In genomic region chr11:97615541-97615940, GRCh38 we compare ENCODE assay signal across 30 cellular contexts.
"Had no signal": no experiment of that assay in that cellular context is flagged by ENCODE, and none has a peak within 500 bp of the region (broad histone marks: within the 10 kb centered on the region; RNA-seq: fewer than 3 reads in every experiment).

No MANE protein-coding gene starts in this region.

- H3K27ac ChIP-seq: colonic mucosa, dorsolateral prefrontal cortex, heart right ventricle, left lung, lower lobe of right lung, parathyroid adenoma, psoas muscle, suprapubic skin, tibial artery had no signal

- H3K9me3 ChIP-seq: colonic mucosa had no signal

- H3K27me3 ChIP-seq: colonic mucosa, dorsolateral prefrontal cortex, heart right ventricle, left lung, suprapubic skin, tibial artery had no signal

- H3K27ac Mint-ChIP-seq: activated T-helper 17 cell treated with anti-CD3 and anti-CD28 coated beads, Interleukin-2, amount 50 U/mL, for 72 hours; naive thymus-derived CD8-positive, alpha-beta T cell; T-helper 2 cell treated with Interferon-gamma antibody and Interleukin-4, amounts not matched to agents 5 μg/mL and 100 μg/mL, for 36 hours had no signal

- H3K4me1 Mint-ChIP-seq: activated T-helper 17 cell treated with anti-CD3 and anti-CD28 coated beads, Interleukin-2, amount 50 U/mL, for 72 hours; naive thymus-derived CD8-positive, alpha-beta T cell; neural crest cell had no signal

- ATAC-seq: activated CD4-positive, CD25-positive, alpha-beta regulatory T cell treated with anti-CD3 and anti-CD28 coated beads, Interleukin-2, amount 50 U/mL, for 24 hours; activated T-cell treated with anti-CD3 and anti-CD28 coated beads, Interleukin-2, amount 50 U/mL, for 4 hours; activated T-helper 17 cell treated with anti-CD3 and anti-CD28 coated beads, Interleukin-2, amount 50 U/mL, for 72 hours; heart right ventricle; left lung; lower lobe of right lung; naive thymus-derived CD8-positive, alpha-beta T cell; psoas muscle; right cardiac atrium had no signal

- H3K4me1 ChIP-seq: colonic mucosa, heart right ventricle, left lung, lower lobe of right lung, parathyroid adenoma, psoas muscle, suprapubic skin, tibial artery had no signal

- H3K27me3 Mint-ChIP-seq: activated T-helper 17 cell treated with anti-CD3 and anti-CD28 coated beads, Interleukin-2, amount 50 U/mL, for 72 hours; naive thymus-derived CD8-positive, alpha-beta T cell had no signal

- DNase-seq: activated CD4-positive, alpha-beta T cell treated with anti-CD3 and anti-CD28 coated beads for 48 hours; activated CD4-positive, alpha-beta T cell treated with anti-CD3 and anti-CD28 coated beads, Interleukin-2, amount 50 U/mL, for 48 hours; activated CD8-positive, alpha-beta memory T cell treated with anti-CD3 and anti-CD28 coated beads for 24 hours; activated gamma-delta T cell treated with Interleukin-2 at 50 U/mL for 16 hours; activated naive CD4-positive, alpha-beta T cell treated with anti-CD3 and anti-CD28 coated beads, Interleukin-2, amount 50 U/mL, for 16 hours; activated T-cell treated with anti-CD3 and anti-CD28 coated beads, Interleukin-2, amount 50 U/mL, for 4 hours; amniotic stem cell; colonic mucosa; dorsolateral prefrontal cortex; effector memory CD4-positive, alpha-beta T cell; erythroblast; heart right ventricle; left lung; lower lobe of right lung; mesenchymal stem cell; naive thymus-derived CD8-positive, alpha-beta T cell; nucleus accumbens; psoas muscle; right cardiac atrium; stimulated activated CD4-positive, alpha-beta T cell treated with anti-CD3 and anti-CD28 coated beads, Interleukin-15, amount 100 ng/mL, for 24 hours; stimulated activated CD4-positive, alpha-beta T cell treated with anti-CD3 and anti-CD28 coated beads, Interleukin-2, amount 100 ng/mL, for 24 hours; stimulated activated naive CD4-positive, alpha-beta T cell; T-helper 1 cell; tibial artery had no signal

- H3K4me3 Mint-ChIP-seq: activated T-cell treated with anti-CD3 and anti-CD28 coated beads, Interleukin-2, amount 50 U/mL, for 4 hours; activated T-helper 17 cell treated with anti-CD3 and anti-CD28 coated beads, Interleukin-2, amount 50 U/mL, for 72 hours; naive thymus-derived CD8-positive, alpha-beta T cell; neural crest cell; T-helper 2 cell treated with Interferon-gamma antibody and Interleukin-4, amounts not matched to agents 5 μg/mL and 100 μg/mL, for 36 hours had no signal

- H3K36me3 ChIP-seq: colonic mucosa, heart right ventricle, left lung, lower lobe of right lung, suprapubic skin, tibial artery had no signal

- H3K4me3 ChIP-seq: colonic mucosa, dorsolateral prefrontal cortex, heart right ventricle, left lung, lower lobe of right lung, psoas muscle, suprapubic skin, tibial artery had no signal
